Comparison of ENCODE assay signal across 1 cellular context in genomic region chr7:101951757-101952156, GRCh38.
TF ChIP-seq lines count a peak whose summit lies in the region.

No MANE protein-coding gene starts in this region.

TF ChIP-seq in HepG2, 621 proteins besides CTCF, POLR2A, EP300 and RAD21:
- TF ChIP-seq, protein P1, sequence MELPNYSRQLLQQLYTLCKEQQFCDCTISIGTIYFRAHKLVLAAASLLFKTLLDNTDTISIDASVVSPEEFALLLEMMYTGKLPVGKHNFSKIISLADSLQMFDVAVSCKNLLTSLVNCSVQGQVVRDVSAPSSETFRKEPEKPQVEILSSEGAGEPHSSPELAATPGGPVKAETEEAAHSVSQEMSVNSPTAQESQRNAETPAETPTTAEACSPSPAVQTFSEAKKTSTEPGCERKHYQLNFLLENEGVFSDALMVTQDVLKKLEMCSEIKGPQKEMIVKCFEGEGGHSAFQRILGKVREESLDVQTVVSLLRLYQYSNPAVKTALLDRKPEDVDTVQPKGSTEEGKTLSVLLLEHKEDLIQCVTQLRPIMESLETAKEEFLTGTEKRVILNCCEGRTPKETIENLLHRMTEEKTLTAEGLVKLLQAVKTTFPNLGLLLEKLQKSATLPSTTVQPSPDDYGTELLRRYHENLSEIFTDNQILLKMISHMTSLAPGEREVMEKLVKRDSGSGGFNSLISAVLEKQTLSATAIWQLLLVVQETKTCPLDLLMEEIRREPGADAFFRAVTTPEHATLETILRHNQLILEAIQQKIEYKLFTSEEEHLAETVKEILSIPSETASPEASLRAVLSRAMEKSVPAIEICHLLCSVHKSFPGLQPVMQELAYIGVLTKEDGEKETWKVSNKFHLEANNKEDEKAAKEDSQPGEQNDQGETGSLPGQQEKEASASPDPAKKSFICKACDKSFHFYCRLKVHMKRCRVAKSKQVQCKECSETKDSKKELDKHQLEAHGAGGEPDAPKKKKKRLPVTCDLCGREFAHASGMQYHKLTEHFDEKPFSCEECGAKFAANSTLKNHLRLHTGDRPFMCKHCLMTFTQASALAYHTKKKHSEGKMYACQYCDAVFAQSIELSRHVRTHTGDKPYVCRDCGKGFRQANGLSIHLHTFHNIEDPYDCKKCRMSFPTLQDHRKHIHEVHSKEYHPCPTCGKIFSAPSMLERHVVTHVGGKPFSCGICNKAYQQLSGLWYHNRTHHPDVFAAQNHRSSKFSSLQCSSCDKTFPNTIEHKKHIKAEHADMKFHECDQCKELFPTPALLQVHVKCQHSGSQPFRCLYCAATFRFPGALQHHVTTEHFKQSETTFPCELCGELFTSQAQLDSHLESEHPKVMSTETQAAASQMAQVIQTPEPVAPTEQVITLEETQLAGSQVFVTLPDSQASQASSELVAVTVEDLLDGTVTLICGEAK (IDR thresholded peaks at IDR 0.05), result no peak
- TF ChIP-seq, protein P1 (CRISPR knock-in tag; IDR thresholded peaks at IDR 0.05), result peak; percentile 95
- no peak for TF ChIP-seq RXRB (CRISPR knock-in tag; IDR thresholded peaks at IDR 0.05; ENCODE audit: borderline replicate concordance)
